21 cellular contexts compared by ENCODE assay signal in genomic region chr7:20928022-20928421, GRCh38.
"Had no signal": no experiment of that assay in that cellular context is flagged by ENCODE, and none has a peak within 500 bp of the region (broad histone marks: within the 10 kb centered on the region; RNA-seq: fewer than 3 reads in every experiment).

No MANE protein-coding gene starts in this region.

- H3K79me2 ChIP-seq: hepatocyte, parathyroid adenoma had no signal

- H3K9me3 ChIP-seq: gastrocnemius medialis, right lobe of liver, thoracic aorta, upper lobe of left lung had no signal

- H3K36me3 ChIP-seq: gastrocnemius medialis, right lobe of liver, thoracic aorta, tibial nerve, upper lobe of left lung had no signal

- H3K4me3 ChIP-seq: dorsolateral prefrontal cortex, gastrocnemius medialis, hepatocyte, lung, right lobe of liver, thoracic aorta, tibial nerve, upper lobe of left lung had no signal

- DNase-seq: dorsolateral prefrontal cortex; effector CD4-positive, alpha-beta T cell; foreskin fibroblast; gastrocnemius medialis; head of caudate nucleus; kidney; natural killer cell; right lobe of liver; small intestine; stimulated activated CD4-positive, alpha-beta T cell treated with anti-CD3 and anti-CD28 coated beads, Interleukin-15, amount 100 ng/mL, for 24 hours; stimulated activated CD4-positive, alpha-beta T cell treated with anti-CD3 and anti-CD28 coated beads, Interleukin-2, amount 100 ng/mL, for 48 hours; stimulated activated naive B cell treated with anti-CD40 and anti-IgM and Interleukin-4, amounts not matched to agents 10 μg/mL and 1 μg/mL and 100 μg/mL, for 72 hours; upper lobe of left lung had no signal

- H3K4me1 ChIP-seq: gastrocnemius medialis, parathyroid adenoma, tibial nerve, upper lobe of left lung had no signal

- H3K27me3 ChIP-seq: gastrocnemius medialis, hepatocyte, right lobe of liver, tibial nerve, upper lobe of left lung had no signal

- H3K27ac ChIP-seq: dorsolateral prefrontal cortex, epithelial cell of prostate, gastrocnemius medialis, hepatocyte, parathyroid adenoma, right lobe of liver, thoracic aorta, tibial nerve, upper lobe of left lung had no signal

- ATAC-seq: esophagus mucosa; gastrocnemius medialis; left lobe of liver; natural killer cell; right lobe of liver; stimulated activated naive B cell treated with anti-CD40 and anti-IgM and Interleukin-4, amounts not matched to agents 10 μg/mL and 1 μg/mL and 100 μg/mL, for 72 hours had no signal

- H3K4me2 ChIP-seq: hepatocyte had no signal

- H2AFZ ChIP-seq: hepatocyte, parathyroid adenoma had no signal

- H3K9ac ChIP-seq: parathyroid adenoma had no signal
